ENCODE assay signal across 8 cellular contexts in the genomic region with DNA sequence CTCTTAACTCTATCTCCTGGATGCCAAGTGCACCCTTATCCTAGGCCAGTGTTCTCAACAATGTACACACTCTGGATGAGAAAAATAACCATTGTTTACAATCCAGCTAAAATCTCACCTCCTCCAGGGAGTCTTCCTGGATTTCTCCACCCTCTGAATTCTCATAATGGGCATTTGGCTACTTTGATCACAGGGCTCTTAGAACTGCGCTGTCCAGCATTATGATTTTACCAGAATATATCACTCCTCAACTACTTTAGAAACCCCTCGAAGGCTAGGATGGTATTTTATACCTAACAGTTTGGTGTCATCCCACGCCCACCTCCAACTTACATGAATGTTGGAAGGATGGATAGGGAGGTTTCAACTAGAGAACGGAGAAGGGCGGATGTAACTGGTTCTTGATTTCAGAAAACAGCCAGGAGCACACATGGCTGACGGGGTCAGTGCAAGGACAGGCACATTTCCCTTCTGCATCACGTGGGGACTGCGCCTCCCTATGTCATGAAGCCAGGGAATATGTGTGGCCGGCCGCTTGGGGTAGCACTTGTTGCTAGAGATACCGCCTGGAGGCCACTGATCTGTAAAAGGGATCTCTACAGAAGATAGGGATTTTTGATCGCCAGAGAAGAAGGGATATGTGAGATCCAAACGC. TPM values are rescaled to one million over a fixed set of nuclear protein-coding genes. Genes with fewer than 3 reads are reported as not detected.
DNase-seq lines count a peak whose midpoint lies in the region; ATAC-seq, FAIRE-seq and TF ChIP-seq lines count a peak whose summit lies in the region.

No MANE protein-coding gene starts in this region.

- DNase-seq in activated CD4-positive, alpha-beta T cell treated with anti-CD3 and anti-CD28 coated beads, Interleukin-2, amount 10 ng/mL, durations not matched to agents 24 days and 14 days, result peak; percentile 75
- DNase-seq in activated CD4-positive, alpha-beta T cell treated with anti-CD3 and anti-CD28 coated beads, Interleukin-2, amount 50 U/mL, for 1 hour, result no peak
- DNase-seq in KBM-7, result peak; percentile 76
- DNase-seq in RWPE1 (ENCODE audit: low spot score), result peak; percentile 66
- peak; percentile 82 for DNase-seq in colonic mucosa
- DNase-seq in kidney, result peak; percentile 92
- DNase-seq in small intestine, result peak; percentile 58

- H3K27ac ChIP-seq in RWPE1, result peak overlapping the region; percentile 75
- peak overlapping the region; percentile 86 for H3K27ac ChIP-seq in colonic mucosa
- peak overlapping the region; percentile 59 to 84 for H3K27ac ChIP-seq in kidney (ENCODE audit: low read depth in 2 of 2, low read length in 2 of 2)
- peak overlapping the region in 1 of 2 donors; percentile 88 for H3K27ac ChIP-seq in small intestine (ENCODE audit: low read depth in 1 of 2, low read length in 1 of 2)

- H3K27ac Mint-ChIP-seq in activated CD4-positive, alpha-beta T cell treated with anti-CD3 and anti-CD28 coated beads, Interleukin-2, amount 10 ng/mL, durations not matched to agents 24 days and 14 days, result peak overlapping the region; percentile 92

- CTCF ChIA-PET in RWPE1 (lab: Yijun Ruan, JAX), result interaction anchor here (0.6 kb wide), 1 partner anchor 1374 kb away, joined by 3 read pairs; no protein-coding TSS in a partner anchor

- H3K27me3 ChIP-seq in colonic mucosa, result no peaks in the 10 kb centered on the region
- no peaks in the 10 kb centered on the region for H3K27me3 ChIP-seq in small intestine (ENCODE audit: control insufficient read depth in 2 of 2, insufficient read depth in 2 of 2, low read length in 2 of 2)

- no peaks in the 10 kb centered on the region for H3K27me3 Mint-ChIP-seq in activated CD4-positive, alpha-beta T cell treated with anti-CD3 and anti-CD28 coated beads, Interleukin-2, amount 10 ng/mL, durations not matched to agents 24 days and 14 days

- H3K36me3 Mint-ChIP-seq in activated CD4-positive, alpha-beta T cell treated with anti-CD3 and anti-CD28 coated beads, Interleukin-2, amount 10 ng/mL, durations not matched to agents 24 days and 14 days (ENCODE audit: low read depth), result peaks cover 10% of the 10 kb centered on the region

- ATAC-seq in GM21360 (IDR thresholded peaks at IDR 0.05; ENCODE audit: unreplicated experiment), result no peak

- no peaks in the 10 kb centered on the region for H3K36me3 ChIP-seq in colonic mucosa
- no peaks in the 10 kb centered on the region for H3K36me3 ChIP-seq in kidney (ENCODE audit: control insufficient read depth in 1 of 2, insufficient read depth in 2 of 2, low read length in 2 of 2)
- H3K36me3 ChIP-seq in small intestine (ENCODE audit: control insufficient read depth in 2 of 2, insufficient read depth in 2 of 2, low read length in 2 of 2), result no peaks in the 10 kb centered on the region

- TF ChIP-seq CTCF in RWPE1 (conservative IDR thresholded peaks at IDR 0.05; ENCODE audit: low read depth), result peak; percentile 42
- TF ChIP-seq CTCF in colonic mucosa (IDR thresholded peaks at IDR 0.05), result no peak
- TF ChIP-seq CTCF in kidney (IDR thresholded peaks at IDR 0.05; ENCODE audit: borderline replicate concordance, extremely low read depth, insufficient read depth), result peak; percentile 22

- intact Hi-C loops in activated CD4-positive, alpha-beta T cell treated with anti-CD3 and anti-CD28 coated beads, Interleukin-2, amount 10 ng/mL, durations not matched to agents 24 days and 14 days (cut with micrococcal nuclease), result loop anchor here (1.0 to 10.0 kb wide), 5 partner anchors 34 to 628 kb away; a partner anchor contains a TSS
- intact Hi-C loops in colonic mucosa (cut with DNase I), result no loop called here
- intact Hi-C loops in kidney (cut with DNase I), result no loop called here

- H3K4me3 ChIP-seq in colonic mucosa (peak overlapping the region; percentile 95), kidney (ENCODE audit: low read length in 2 of 2) (peak overlapping the region; percentile 61 to 77), small intestine (ENCODE audit: low read depth in 1 of 2, low read length in 2 of 2) (peak overlapping the region; percentile 67 to 73)

- H3K4me1 ChIP-seq in colonic mucosa, result no peaks in the 10 kb centered on the region
- H3K4me1 ChIP-seq in kidney (ENCODE audit: control insufficient read depth in 1 of 2, insufficient read depth in 1 of 2, low read depth in 1 of 2, low read length in 2 of 2), result peaks cover 5 to 17% of the 10 kb centered on the region in 2 donors
- peaks cover 0 to 6% of the 10 kb centered on the region in 2 donors for H3K4me1 ChIP-seq in small intestine (ENCODE audit: control insufficient read depth in 2 of 2, insufficient read depth in 1 of 2, low read depth in 1 of 2, low read length in 1 of 2)

- no peaks in the 10 kb centered on the region for H3K9me3 Mint-ChIP-seq in activated CD4-positive, alpha-beta T cell treated with anti-CD3 and anti-CD28 coated beads, Interleukin-2, amount 10 ng/mL, durations not matched to agents 24 days and 14 days

- peak overlapping the region; percentile 90 for H3K4me3 Mint-ChIP-seq in activated CD4-positive, alpha-beta T cell treated with anti-CD3 and anti-CD28 coated beads, Interleukin-2, amount 10 ng/mL, durations not matched to agents 24 days and 14 days

- H3K4me1 Mint-ChIP-seq in activated CD4-positive, alpha-beta T cell treated with anti-CD3 and anti-CD28 coated beads, Interleukin-2, amount 10 ng/mL, durations not matched to agents 24 days and 14 days, result peaks cover 68% of the 10 kb centered on the region

- in situ Hi-C loops in KBM-7 (cut with MboI; ENCODE audit: low pct_unique_long_range_greater_than_20kb, low sequenced_read_pairs), result no loop called here

- FAIRE-seq in kidney (lab: Jason Lieb, UNC) (no peak), small intestine (lab: Jason Lieb, UNC) (no peak)

- POLR2A ChIA-PET in RWPE1 (lab: Yijun Ruan, JAX; ENCODE audit: low non-redundant PET), result interaction anchor here (0.7 kb wide), 1 partner anchor 13 kb away, joined by 6 read pairs; no protein-coding TSS in a partner anchor

- peak overlapping the region; percentile 56 to 70 for H3K9ac ChIP-seq in colonic mucosa (ENCODE audit: low read depth in 2 of 2, low read length in 2 of 2)
- peak overlapping the region; percentile 77 to 85 for H3K9ac ChIP-seq in kidney (ENCODE audit: low read length in 2 of 2)

- 30 to 33% (median 32%) methylated on average over 13 of the region's 13 CpGs for WGBS in small intestine, 3 donors

- H3K9me3 ChIP-seq in colonic mucosa (no peaks in the 10 kb centered on the region), kidney (ENCODE audit: control insufficient read depth in 1 of 2, low read length in 2 of 2) (no peaks in the 10 kb centered on the region), small intestine (ENCODE audit: control insufficient read depth, low read depth) (no peaks in the 10 kb centered on the region)

RNA-seq across cellular contexts. Expression of a gene that starts 1.2 kb away (rescaled TPM):
- 43.5 and 46.7 TPM in 2 replicates for total RNA-seq in activated CD4-positive, alpha-beta T cell treated with anti-CD3 and anti-CD28 coated beads, Interleukin-2, amount 10 ng/mL, durations not matched to agents 24 days and 14 days
- total RNA-seq in colonic mucosa, result 10 to 100 TPM; 12.5 to 22.7 TPM
- 19.8 TPM for total RNA-seq in kidney
- 138 TPM for polyA plus RNA-seq in kidney (ENCODE audit: insufficient read depth, low read depth, low replicate concordance)
- 10 to 100 TPM in 1 of 3 donors, 1 to 10 TPM in 2; 4.9 to 33.8 (median 5.4) TPM for polyA plus RNA-seq in small intestine

RNA-seq across cellular contexts. Expression of a gene that starts 34.4 kb away (rescaled TPM):
- total RNA-seq in activated CD4-positive, alpha-beta T cell treated with anti-CD3 and anti-CD28 coated beads, Interleukin-2, amount 10 ng/mL, durations not matched to agents 24 days and 14 days, result 16.6 and 18.3 TPM in 2 replicates
- total RNA-seq in colonic mucosa (1 to 10 TPM; 8.8 to 9.9 TPM), kidney (29.1 TPM)
- polyA plus RNA-seq in kidney (ENCODE audit: insufficient read depth, low read depth, low replicate concordance) (5.7 TPM), small intestine (1 to 10 TPM; 3.2 to 8.1 (median 5.2) TPM)
